Comparison of ENCODE assay signal across 23 cellular contexts in the genomic region with DNA sequence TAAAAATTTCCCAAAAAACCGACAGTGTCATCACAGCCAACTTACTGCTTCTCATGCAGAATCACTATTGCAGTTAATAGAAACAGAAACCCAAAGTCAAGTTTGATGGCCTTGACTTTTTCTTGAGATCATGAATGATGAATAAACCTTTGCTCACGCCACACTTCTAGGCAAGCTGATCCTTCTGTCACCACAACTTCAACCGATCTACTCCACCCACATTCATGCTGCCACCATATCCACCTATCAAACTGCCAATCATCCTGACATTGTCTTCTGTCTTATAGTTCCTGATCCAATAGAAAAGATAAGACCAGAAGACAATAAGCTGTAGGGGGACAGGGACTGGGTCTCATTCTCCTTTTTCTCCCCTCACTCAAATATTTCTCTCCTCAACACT.
"Had no signal": no experiment of that assay in that cellular context is flagged by ENCODE, and none has a peak within 500 bp of the region (broad histone marks: within the 10 kb centered on the region; RNA-seq: fewer than 3 reads in every experiment).

No MANE protein-coding gene starts in this region.

- H3K4me2 ChIP-seq: neural progenitor cell had no signal

- H3K4me1 ChIP-seq: colonic mucosa, esophagus squamous epithelium, heart right ventricle, prostate gland, right atrium auricular region, suprapubic skin, transverse colon, vagina had no signal

- H2AFZ ChIP-seq: neural progenitor cell, parathyroid adenoma had no signal

- H3K79me2 ChIP-seq: parathyroid adenoma had no signal

- DNase-seq: colonic mucosa; effector memory CD4-positive, alpha-beta T cell; esophagus squamous epithelium; foreskin melanocyte; glutamatergic neuron; heart right ventricle; hippocampal formation; kidney glomerular epithelial cell; left ventricle myocardium superior; stimulated activated naive CD4-positive, alpha-beta T cell; stimulated activated naive CD8-positive, alpha-beta T cell treated with anti-CD3 and anti-CD28 coated beads, Interleukin-15, amount 100 ng/mL, for 72 hours; transverse colon had no signal

- ATAC-seq: heart right ventricle; left ventricle myocardium superior; natural killer cell treated with Interleukin-12 subunit alpha and Interleukin-12 subunit beta and Interleukin-15 and Interleukin-18, amount 100 ng/mL, for 72 hours; sciatic nerve; stimulated activated naive CD8-positive, alpha-beta T cell treated with anti-CD3 and anti-CD28 coated beads, Interleukin-15, amount 100 ng/mL, for 72 hours had no signal

- H3K36me3 ChIP-seq: colonic mucosa, esophagus squamous epithelium, heart right ventricle, neural progenitor cell, prostate gland, right atrium auricular region, suprapubic skin, transverse colon, vagina had no signal

- FAIRE-seq: endothelial cell of umbilical vein, islet of Langerhans had no signal

- H3K9ac ChIP-seq: neural progenitor cell, parathyroid adenoma had no signal

- H3K27ac ChIP-seq: colonic mucosa, esophagus squamous epithelium, heart right ventricle, neural progenitor cell, parathyroid adenoma, prostate gland, right atrium auricular region, suprapubic skin, transverse colon, vagina had no signal

- H3K27me3 ChIP-seq: colonic mucosa, esophagus squamous epithelium, heart right ventricle, neural progenitor cell, right atrium auricular region, suprapubic skin, transverse colon, vagina had no signal

- H3K9me3 ChIP-seq: colonic mucosa, prostate gland had no signal

- H3K4me3 ChIP-seq: colonic mucosa, esophagus squamous epithelium, heart right ventricle, lung, neural progenitor cell, prostate gland, right atrium auricular region, suprapubic skin, transverse colon, vagina had no signal
